ENCODE assay signal across 24 cellular contexts in the genomic region with DNA sequence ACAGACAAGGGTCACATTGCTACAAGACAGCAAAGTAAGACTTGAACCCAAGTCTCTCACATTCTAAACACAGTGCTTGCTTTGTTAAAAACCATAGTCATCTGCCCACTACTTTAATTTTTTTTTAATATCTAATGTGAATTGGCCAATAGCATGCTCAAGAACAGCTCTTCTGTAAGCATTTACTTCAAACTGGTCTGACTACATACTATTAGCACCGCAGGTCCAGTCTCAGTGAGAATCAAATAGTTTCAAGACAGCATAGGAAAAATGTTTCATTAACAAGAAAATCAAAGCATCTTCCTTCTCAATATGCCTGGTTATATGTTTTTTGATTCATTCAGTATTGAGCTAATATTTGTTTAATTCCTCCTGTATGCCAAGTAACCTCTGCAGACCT.
"Had no signal": no experiment of that assay in that cellular context is flagged by ENCODE, and none has a peak within 500 bp of the region (broad histone marks: within the 10 kb centered on the region; RNA-seq: fewer than 3 reads in every experiment).

No MANE protein-coding gene starts in this region.

- DNase-seq: naive thymus-derived CD8-positive, alpha-beta T cell; nephron progenitor cell; nucleus accumbens; pancreas; psoas muscle; right cardiac atrium; right lobe of liver; sigmoid colon; small intestine; stimulated activated CD4-positive, alpha-beta T cell treated with anti-CD3 and anti-CD28 coated beads, Interleukin-15, amount 100 ng/mL, for 24 hours; stimulated activated CD4-positive, alpha-beta T cell treated with anti-CD3 and anti-CD28 coated beads, Interleukin-2, amount 100 ng/mL, for 24 hours; stimulated activated CD4-positive, alpha-beta T cell treated with anti-CD3 and anti-CD28 coated beads, Interleukin-2, amount 100 ng/mL, for 48 hours; stimulated activated CD4-positive, alpha-beta T cell treated with anti-CD3 and anti-CD28 coated beads, Interleukin-4, amount 100 ng/mL, for 24 hours; stimulated activated naive B cell treated with anti-CD40 and anti-IgM and Interleukin-4, amounts not matched to agents 10 μg/mL and 1 μg/mL and 100 μg/mL, for 72 hours; stimulated activated naive CD4-positive, alpha-beta T cell treated with Interleukin-2 at 50 U/mL for 16 hours; stomach; thyroid gland; upper lobe of right lung; uterus had no signal

- H3K9me3 ChIP-seq: neutrophil, pancreas, psoas muscle, right lobe of liver, sigmoid colon, stomach, thoracic aorta, thyroid gland, tibial nerve, upper lobe of right lung, uterus had no signal

- H3K27ac ChIP-seq: neutrophil, pancreas, psoas muscle, right lobe of liver, sigmoid colon, stomach, thoracic aorta, thyroid gland, tibial nerve, upper lobe of right lung, uterus had no signal

- ATAC-seq: naive thymus-derived CD8-positive, alpha-beta T cell; natural killer cell treated with Interleukin-12 subunit alpha and Interleukin-12 subunit beta and Interleukin-15 and Interleukin-18, amount 100 ng/mL, for 72 hours; pancreas; psoas muscle; right cardiac atrium; right lobe of liver; stimulated activated effector memory CD8-positive, alpha-beta T cell treated with anti-CD3 and anti-CD28 coated beads, Interleukin-12 subunit alpha, Interleukin-12 subunit beta, amount 100 ng/mL, for 72 hours; stimulated activated naive B cell treated with anti-CD40 and anti-IgM and Interleukin-4, amounts not matched to agents 10 μg/mL and 1 μg/mL and 100 μg/mL, for 72 hours; upper lobe of right lung had no signal

- H3K4me3 ChIP-seq: pancreas, psoas muscle, right lobe of liver, sigmoid colon, stomach, thoracic aorta, thyroid gland, tibial nerve, upper lobe of right lung, uterus had no signal

- H3K27me3 ChIP-seq: neutrophil, pancreas, sigmoid colon, thyroid gland, upper lobe of right lung, uterus had no signal

- H3K36me3 ChIP-seq: neutrophil, pancreas, right lobe of liver, sigmoid colon, stomach, thoracic aorta, thyroid gland, tibial nerve, upper lobe of right lung, uterus had no signal

- H3K4me1 ChIP-seq: pancreas, psoas muscle, right lobe of liver, sigmoid colon, stomach, thyroid gland, tibial nerve, upper lobe of right lung, uterus had no signal
